In the genomic region with DNA sequence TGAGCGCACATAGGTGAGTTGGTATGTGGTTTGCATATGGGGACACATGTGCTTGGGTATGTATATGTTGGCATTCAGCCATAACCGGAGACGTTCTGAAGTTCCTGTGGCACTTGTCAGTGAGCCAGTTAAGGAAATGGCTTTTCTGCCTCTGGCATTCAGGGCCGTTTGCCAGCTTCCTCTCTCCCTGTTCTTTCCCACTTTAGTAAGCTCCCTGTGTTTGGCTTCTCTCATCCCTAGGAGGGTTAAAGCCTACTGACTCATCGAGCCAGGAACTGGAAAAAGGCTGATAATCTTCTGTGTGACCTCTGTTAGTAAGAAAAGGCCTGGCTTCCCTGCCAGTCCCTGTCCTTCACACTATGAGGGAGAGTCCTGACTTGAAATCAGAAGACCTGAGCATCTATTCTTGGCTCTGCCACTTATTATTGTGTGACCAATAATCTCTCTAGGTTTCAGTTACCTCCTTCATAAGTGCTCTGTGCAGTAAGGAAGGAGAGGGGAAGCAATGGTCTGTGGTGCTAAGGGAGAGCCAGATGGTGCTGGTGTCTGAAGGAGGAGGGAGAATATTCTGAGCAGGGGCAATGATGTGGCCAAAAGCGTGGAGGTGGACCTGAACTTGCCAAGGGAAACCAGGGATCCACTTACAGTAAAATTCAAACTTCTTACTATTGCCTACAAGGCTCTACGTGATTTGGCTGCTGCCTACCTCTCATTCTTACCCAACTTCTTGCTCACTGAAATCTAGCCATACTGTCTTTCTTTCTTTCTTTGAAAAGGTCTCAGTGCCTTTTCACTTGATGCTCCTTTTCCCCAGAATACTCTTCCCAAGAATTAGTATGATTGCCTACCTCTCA, we compare ENCODE assay signal across 8 cellular contexts. TPM values are rescaled to one million over a fixed set of nuclear protein-coding genes. Genes with fewer than 3 reads are reported as not detected.
DNase-seq lines count a peak whose midpoint lies in the region; ATAC-seq and TF ChIP-seq lines count a peak whose summit lies in the region.

No MANE protein-coding gene starts in this region.

- H3K79me2 ChIP-seq in SK-N-SH (ENCODE audit: insufficient read depth) (peaks cover 7% of the 10 kb centered on the region; the same call in 1 of the 2 replicates), parathyroid adenoma (peaks cover 10% of the 10 kb centered on the region)

- no peaks in the 10 kb centered on the region for H3K9me2 ChIP-seq in SK-N-SH

- peaks cover 11% of the 10 kb centered on the region for H3K4me1 Mint-ChIP-seq in activated CD4-positive, alpha-beta T cell treated with anti-CD3 and anti-CD28 coated beads, Interleukin-2, amount 10 ng/mL, durations not matched to agents 24 days and 14 days

- H3K27ac ChIP-seq in SK-N-SH (ENCODE audit: low read depth in 2 of 2, low read length in 1 of 2) (peak overlapping the region; percentile 87 to 88), parathyroid adenoma (peak overlapping the region; percentile 47)

- H3K4me3 Mint-ChIP-seq in activated CD4-positive, alpha-beta T cell treated with anti-CD3 and anti-CD28 coated beads, Interleukin-2, amount 10 ng/mL, durations not matched to agents 24 days and 14 days = no peak overlapping the region

- H3K27me3 ChIP-seq in SK-N-SH (ENCODE audit: insufficient read depth) (no peaks in the 10 kb centered on the region), parathyroid adenoma (ENCODE audit: control insufficient read depth, insufficient read depth, low read length) (no peaks in the 10 kb centered on the region)

- H3K4me1 ChIP-seq in SK-N-SH (ENCODE audit: control insufficient read depth in 1 of 2, insufficient read depth in 2 of 2, low read depth in 1 of 2, low read length in 1 of 2) (peaks cover 12 to 19% of the 10 kb centered on the region in 2 experiments), parathyroid adenoma (peaks cover 8% of the 10 kb centered on the region)

- H4K20me1 ChIP-seq in SK-N-SH (ENCODE audit: insufficient read depth) = no peaks in the 10 kb centered on the region

- intact Hi-C loops in activated CD4-positive, alpha-beta T cell treated with anti-CD3 and anti-CD28 coated beads, Interleukin-2, amount 10 ng/mL, durations not matched to agents 24 days and 14 days (cut with micrococcal nuclease) = no loop called here

- H3K9ac ChIP-seq in SK-N-SH = peak overlapping the region; percentile 33; the same call in 1 of the 2 replicates
- no peak overlapping the region for H3K9ac ChIP-seq in parathyroid adenoma

- CTCF ChIA-PET in SK-N-SH (lab: Yijun Ruan, JAX) = interaction anchor here (2.2 kb wide), 1 partner anchor 35 kb away, joined by 6 read pairs; a partner anchor contains a TSS

- no peak overlapping the region; a peak in 1 of 4 replicates for H3K4me3 ChIP-seq in SK-N-SH (ENCODE audit: low read depth in 2 of 2, low read length in 1 of 2)
- H3K4me3 ChIP-seq in parathyroid adenoma (ENCODE audit: low read depth, low read length) = no peak overlapping the region

- peak in 1 of 2 experiments; percentile 79; a peak in 2 of 4 replicates for TF ChIP-seq EP300 in SK-N-SH (IDR thresholded peaks at IDR 0.05; ENCODE audit: borderline replicate concordance in 1 of 2, low read depth in 1 of 2, low read length in 1 of 2)

- TF ChIP-seq CTCF in SK-N-SH (IDR thresholded peaks at IDR 0.05) = no peak
- TF ChIP-seq CTCF in parathyroid adenoma (IDR thresholded peaks at IDR 0.05) = no peak

- peaks cover 23% of the 10 kb centered on the region for H3F3A ChIP-seq in SK-N-SH (replicated peaks; ENCODE audit: insufficient read depth)

- H2AFZ ChIP-seq in SK-N-SH (ENCODE audit: low read depth) = 0 out of 2 replicates have a peak overlapping the region, but pooled peaks have one; percentile 41
- peak overlapping the region; percentile 18 for H2AFZ ChIP-seq in parathyroid adenoma

- TF ChIP-seq RAD21 in SK-N-SH (IDR thresholded peaks at IDR 0.05; ENCODE audit: low read length) = no peak

- ATAC-seq in HG02623 (IDR thresholded peaks at IDR 0.05; ENCODE audit: unreplicated experiment) = no peak

- H3K9me3 ChIP-seq in SK-N-SH (no peaks in the 10 kb centered on the region), parathyroid adenoma (ENCODE audit: control insufficient read depth, low read length) (no peaks in the 10 kb centered on the region)

- H3K4me2 ChIP-seq in SK-N-SH (peak overlapping the region; percentile 33), parathyroid adenoma (ENCODE audit: low read length) (no peak overlapping the region)

- H3K36me3 ChIP-seq in SK-N-SH (replicated peaks in 1 of 2; ENCODE audit: control insufficient read depth in 1 of 2, insufficient read depth in 2 of 2, low read length in 1 of 2) = no peaks in the 10 kb centered on the region
- no peaks in the 10 kb centered on the region for H3K36me3 ChIP-seq in parathyroid adenoma (ENCODE audit: control insufficient read depth, insufficient read depth, low read length)

- WGBS in SK-N-SH (ENCODE audit: low lambda C conversion rate) = 18% methylated on average over 7 of the region's 7 CpGs

- peaks cover 1% of the 10 kb centered on the region for H3K9me3 Mint-ChIP-seq in activated CD4-positive, alpha-beta T cell treated with anti-CD3 and anti-CD28 coated beads, Interleukin-2, amount 10 ng/mL, durations not matched to agents 24 days and 14 days

- peak overlapping the region; percentile 76 for H3K27ac Mint-ChIP-seq in activated CD4-positive, alpha-beta T cell treated with anti-CD3 and anti-CD28 coated beads, Interleukin-2, amount 10 ng/mL, durations not matched to agents 24 days and 14 days

- POLR2A ChIA-PET in SK-N-SH (lab: Yijun Ruan, JAX) = no interaction called here

- H3K27me3 Mint-ChIP-seq in activated CD4-positive, alpha-beta T cell treated with anti-CD3 and anti-CD28 coated beads, Interleukin-2, amount 10 ng/mL, durations not matched to agents 24 days and 14 days = no peaks in the 10 kb centered on the region

- peaks cover 25% of the 10 kb centered on the region for H3K36me3 Mint-ChIP-seq in activated CD4-positive, alpha-beta T cell treated with anti-CD3 and anti-CD28 coated beads, Interleukin-2, amount 10 ng/mL, durations not matched to agents 24 days and 14 days (ENCODE audit: low read depth)

- no peak for DNase-seq in activated CD4-positive, alpha-beta T cell treated with anti-CD3 and anti-CD28 coated beads, Interleukin-2, amount 10 ng/mL, durations not matched to agents 24 days and 14 days
- DNase-seq in activated CD4-positive, alpha-beta T cell treated with anti-CD3 and anti-CD28 coated beads for 1 hour = no peak
- peak; percentile 82 for DNase-seq in SK-N-SH
- DNase-seq in fibroblast of peridontal ligament (ENCODE audit: extremely low read depth) = peak; percentile 85
- no peak for DNase-seq in middle frontal gyrus (ENCODE audit: extremely low spot score, low spot score)
- no peak for DNase-seq in NCI-H1092 (lab: John Stamatoyannopoulos, UW)

TF ChIP-seq in SK-N-SH, 30 proteins besides CTCF, POLR2A, EP300 and RAD21 (continues in another document):
- TF ChIP-seq, protein P1, sequence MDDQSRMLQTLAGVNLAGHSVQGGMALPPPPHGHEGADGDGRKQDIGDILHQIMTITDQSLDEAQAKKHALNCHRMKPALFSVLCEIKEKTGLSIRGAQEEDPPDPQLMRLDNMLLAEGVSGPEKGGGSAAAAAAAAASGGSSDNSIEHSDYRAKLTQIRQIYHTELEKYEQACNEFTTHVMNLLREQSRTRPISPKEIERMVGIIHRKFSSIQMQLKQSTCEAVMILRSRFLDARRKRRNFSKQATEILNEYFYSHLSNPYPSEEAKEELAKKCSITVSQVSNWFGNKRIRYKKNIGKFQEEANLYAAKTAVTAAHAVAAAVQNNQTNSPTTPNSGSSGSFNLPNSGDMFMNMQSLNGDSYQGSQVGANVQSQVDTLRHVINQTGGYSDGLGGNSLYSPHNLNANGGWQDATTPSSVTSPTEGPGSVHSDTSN (IDR thresholded peaks at IDR 0.05) = no peak; the same call in 1 of the 2 replicates
- TF ChIP-seq TCF12 (IDR thresholded peaks at IDR 0.05) = peak; percentile 84
- TF ChIP-seq RCOR1 (IDR thresholded peaks at IDR 0.05; ENCODE audit: low read length) = peak; percentile 87
- TF ChIP-seq NFIC (IDR thresholded peaks at IDR 0.05; ENCODE audit: borderline replicate concordance) = peak; percentile 98
- peak; percentile 83 for TF ChIP-seq FOSL2 (IDR thresholded peaks at IDR 0.05; ENCODE audit: borderline replicate concordance, low read depth)
- TF ChIP-seq TEAD4 (IDR thresholded peaks at IDR 0.05; ENCODE audit: borderline replicate concordance, insufficient read depth) = peak; percentile 74
- peak; percentile 81 for TF ChIP-seq JUND (IDR thresholded peaks at IDR 0.05)

RNA-seq across cellular contexts. Expression of a gene that starts 31.4 kb away (rescaled TPM):
- total RNA-seq in activated CD4-positive, alpha-beta T cell treated with anti-CD3 and anti-CD28 coated beads, Interleukin-2, amount 10 ng/mL, durations not matched to agents 24 days and 14 days = 44.8 and 54.4 TPM in 2 replicates
- 25.5 and 31.4 TPM in 2 replicates for polyA plus RNA-seq in SK-N-SH (2012; rRNA removed)
- polyA plus RNA-seq in SK-N-SH (2012; cell fraction: cytosol; rRNA removed) = 14.4 and 20.7 TPM in 2 replicates
- 66.5 and 75.8 TPM in 2 replicates for polyA plus RNA-seq in SK-N-SH (2012; cell fraction: nucleus; rRNA removed)

RNA-seq across cellular contexts. Expression of a gene that starts 35.2 kb away (rescaled TPM):
- 12.8 and 14.8 TPM in 2 replicates for total RNA-seq in activated CD4-positive, alpha-beta T cell treated with anti-CD3 and anti-CD28 coated beads, Interleukin-2, amount 10 ng/mL, durations not matched to agents 24 days and 14 days
- polyA plus RNA-seq in SK-N-SH (2012; rRNA removed) = 22.5 and 25.5 TPM in 2 replicates
- 6.0 and 10.1 TPM in 2 replicates for polyA plus RNA-seq in SK-N-SH (2012; cell fraction: cytosol; rRNA removed)
- polyA plus RNA-seq in SK-N-SH (2012; cell fraction: nucleus; rRNA removed) = 105 TPM in 2 replicates

RNA-seq across cellular contexts. Expression of a gene that starts 47.8 kb away (rescaled TPM):
- total RNA-seq in activated CD4-positive, alpha-beta T cell treated with anti-CD3 and anti-CD28 coated beads, Interleukin-2, amount 10 ng/mL, durations not matched to agents 24 days and 14 days = 71.0 and 71.3 TPM in 2 replicates
- 95.6 and 117 TPM in 2 replicates for polyA plus RNA-seq in SK-N-SH (2012; rRNA removed)
- polyA plus RNA-seq in SK-N-SH (2012; cell fraction: cytosol; rRNA removed) = 61.2 and 78.3 TPM in 2 replicates
- polyA plus RNA-seq in SK-N-SH (2012; cell fraction: nucleus; rRNA removed) = 247 and 324 TPM in 2 replicates

RNA-seq across cellular contexts. Expression of a gene that starts 47.8 kb away (rescaled TPM):
- total RNA-seq in activated CD4-positive, alpha-beta T cell treated with anti-CD3 and anti-CD28 coated beads, Interleukin-2, amount 10 ng/mL, durations not matched to agents 24 days and 14 days = 0.19 and 0.52 TPM in 2 replicates
- polyA plus RNA-seq in SK-N-SH (2012; rRNA removed) = 0.32 and 0.41 TPM in 2 replicates
- polyA plus RNA-seq in SK-N-SH (2012; cell fraction: cytosol; rRNA removed) = 0.06 and 0.47 TPM in 2 replicates
- polyA plus RNA-seq in SK-N-SH (2012; cell fraction: nucleus; rRNA removed) = 1.6 and 1.9 TPM in 2 replicates

Comparison
In these comparisons a context has a peak if more than half of its experiments do, and no peak if none do; other contexts are left out.
1. DNase-seq: peak in SK-N-SH (single experiment) and fibroblast of peridontal ligament (single experiment); none in activated CD4-positive, alpha-beta T cell treated with anti-CD3 and anti-CD28 coated beads, Interleukin-2, amount 10 ng/mL, durations not matched to agents 24 days and 14 days (single experiment), activated CD4-positive, alpha-beta T cell treated with anti-CD3 and anti-CD28 coated beads for 1 hour (single experiment), middle frontal gyrus (single experiment) and NCI-H1092 (single experiment).